ENCODE assay signal across 2 cellular contexts in the genomic region with DNA sequence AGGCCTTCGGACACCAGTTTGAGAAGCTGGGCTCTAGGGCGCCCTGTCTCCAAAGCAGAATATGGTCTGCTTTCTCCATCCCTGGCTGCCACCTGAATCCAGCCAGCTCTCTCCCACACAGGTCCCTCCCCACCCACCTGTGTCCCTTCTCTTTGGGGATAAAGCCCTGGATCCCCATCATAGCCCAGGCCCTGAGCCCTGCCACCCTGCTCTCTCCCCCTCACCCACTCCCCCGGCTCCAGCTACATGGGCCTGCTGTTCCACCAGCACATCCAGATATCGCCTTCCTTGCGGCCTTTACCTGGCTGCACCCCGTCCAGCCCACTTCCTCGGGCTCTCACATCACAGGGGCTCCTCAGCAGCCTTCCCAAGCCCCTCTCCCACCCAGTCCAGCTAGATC.
TF ChIP-seq lines count a peak whose summit lies in the region.

No MANE protein-coding gene starts in this region.

TF ChIP-seq in GM23338, 12 proteins besides CTCF, POLR2A, EP300 and RAD21 (continued from another document):
- TF ChIP-seq, protein P1, sequence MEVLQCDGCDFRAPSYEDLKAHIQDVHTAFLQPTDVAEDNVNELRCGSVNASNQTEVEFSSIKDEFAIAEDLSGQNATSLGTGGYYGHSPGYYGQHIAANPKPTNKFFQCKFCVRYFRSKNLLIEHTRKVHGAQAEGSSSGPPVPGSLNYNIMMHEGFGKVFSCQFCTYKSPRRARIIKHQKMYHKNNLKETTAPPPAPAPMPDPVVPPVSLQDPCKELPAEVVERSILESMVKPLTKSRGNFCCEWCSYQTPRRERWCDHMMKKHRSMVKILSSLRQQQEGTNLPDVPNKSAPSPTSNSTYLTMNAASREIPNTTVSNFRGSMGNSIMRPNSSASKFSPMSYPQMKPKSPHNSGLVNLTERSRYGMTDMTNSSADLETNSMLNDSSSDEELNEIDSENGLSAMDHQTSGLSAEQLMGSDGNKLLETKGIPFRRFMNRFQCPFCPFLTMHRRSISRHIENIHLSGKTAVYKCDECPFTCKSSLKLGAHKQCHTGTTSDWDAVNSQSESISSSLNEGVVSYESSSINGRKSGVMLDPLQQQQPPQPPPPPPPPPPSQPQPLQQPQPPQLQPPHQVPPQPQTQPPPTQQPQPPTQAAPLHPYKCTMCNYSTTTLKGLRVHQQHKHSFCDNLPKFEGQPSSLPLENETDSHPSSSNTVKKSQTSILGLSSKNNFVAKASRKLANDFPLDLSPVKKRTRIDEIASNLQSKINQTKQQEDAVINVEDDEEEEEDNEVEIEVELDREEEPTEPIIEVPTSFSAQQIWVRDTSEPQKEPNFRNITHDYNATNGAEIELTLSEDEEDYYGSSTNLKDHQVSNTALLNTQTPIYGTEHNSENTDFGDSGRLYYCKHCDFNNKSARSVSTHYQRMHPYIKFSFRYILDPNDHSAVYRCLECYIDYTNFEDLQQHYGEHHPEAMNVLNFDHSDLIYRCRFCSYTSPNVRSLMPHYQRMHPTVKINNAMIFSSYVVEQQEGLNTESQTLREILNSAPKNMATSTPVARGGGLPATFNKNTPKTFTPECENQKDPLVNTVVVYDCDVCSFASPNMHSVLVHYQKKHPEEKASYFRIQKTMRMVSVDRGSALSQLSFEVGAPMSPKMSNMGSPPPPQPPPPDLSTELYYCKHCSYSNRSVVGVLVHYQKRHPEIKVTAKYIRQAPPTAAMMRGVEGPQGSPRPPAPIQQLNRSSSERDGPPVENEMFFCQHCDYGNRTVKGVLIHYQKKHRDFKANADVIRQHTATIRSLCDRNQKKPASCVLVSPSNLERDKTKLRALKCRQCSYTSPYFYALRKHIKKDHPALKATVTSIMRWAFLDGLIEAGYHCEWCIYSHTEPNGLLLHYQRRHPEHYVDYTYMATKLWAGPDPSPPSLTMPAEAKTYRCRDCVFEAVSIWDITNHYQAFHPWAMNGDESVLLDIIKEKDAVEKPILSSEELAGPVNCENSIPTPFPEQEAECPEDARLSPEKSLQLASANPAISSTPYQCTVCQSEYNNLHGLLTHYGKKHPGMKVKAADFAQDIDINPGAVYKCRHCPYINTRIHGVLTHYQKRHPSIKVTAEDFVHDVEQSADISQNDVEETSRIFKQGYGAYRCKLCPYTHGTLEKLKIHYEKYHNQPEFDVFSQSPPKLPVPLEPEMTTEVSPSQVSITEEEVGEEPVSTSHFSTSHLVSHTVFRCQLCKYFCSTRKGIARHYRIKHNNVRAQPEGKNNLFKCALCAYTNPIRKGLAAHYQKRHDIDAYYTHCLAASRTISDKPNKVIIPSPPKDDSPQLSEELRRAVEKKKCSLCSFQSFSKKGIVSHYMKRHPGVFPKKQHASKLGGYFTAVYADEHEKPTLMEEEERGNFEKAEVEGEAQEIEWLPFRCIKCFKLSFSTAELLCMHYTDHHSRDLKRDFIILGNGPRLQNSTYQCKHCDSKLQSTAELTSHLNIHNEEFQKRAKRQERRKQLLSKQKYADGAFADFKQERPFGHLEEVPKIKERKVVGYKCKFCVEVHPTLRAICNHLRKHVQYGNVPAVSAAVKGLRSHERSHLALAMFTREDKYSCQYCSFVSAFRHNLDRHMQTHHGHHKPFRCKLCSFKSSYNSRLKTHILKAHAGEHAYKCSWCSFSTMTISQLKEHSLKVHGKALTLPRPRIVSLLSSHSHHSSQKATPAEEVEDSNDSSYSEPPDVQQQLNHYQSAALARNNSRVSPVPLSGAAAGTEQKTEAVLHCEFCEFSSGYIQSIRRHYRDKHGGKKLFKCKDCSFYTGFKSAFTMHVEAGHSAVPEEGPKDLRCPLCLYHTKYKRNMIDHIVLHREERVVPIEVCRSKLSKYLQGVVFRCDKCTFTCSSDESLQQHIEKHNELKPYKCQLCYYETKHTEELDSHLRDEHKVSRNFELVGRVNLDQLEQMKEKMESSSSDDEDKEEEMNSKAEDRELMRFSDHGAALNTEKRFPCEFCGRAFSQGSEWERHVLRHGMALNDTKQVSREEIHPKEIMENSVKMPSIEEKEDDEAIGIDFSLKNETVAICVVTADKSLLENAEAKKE (CRISPR knock-in tag; IDR thresholded peaks at IDR 0.05): no peak
- TF ChIP-seq EZH2 (IDR thresholded peaks at IDR 0.05; ENCODE audit: low read depth, unreplicated experiment) (no peak), NANOG (IDR thresholded peaks at IDR 0.05; ENCODE audit: borderline replicate concordance) (no peak), EZH2phosphoT487 (IDR thresholded peaks at IDR 0.05; ENCODE audit: unreplicated experiment) (no peak), JUNB (IDR thresholded peaks at IDR 0.05; ENCODE audit: unreplicated experiment) (no peak)
- TF ChIP-seq, protein P2, sequence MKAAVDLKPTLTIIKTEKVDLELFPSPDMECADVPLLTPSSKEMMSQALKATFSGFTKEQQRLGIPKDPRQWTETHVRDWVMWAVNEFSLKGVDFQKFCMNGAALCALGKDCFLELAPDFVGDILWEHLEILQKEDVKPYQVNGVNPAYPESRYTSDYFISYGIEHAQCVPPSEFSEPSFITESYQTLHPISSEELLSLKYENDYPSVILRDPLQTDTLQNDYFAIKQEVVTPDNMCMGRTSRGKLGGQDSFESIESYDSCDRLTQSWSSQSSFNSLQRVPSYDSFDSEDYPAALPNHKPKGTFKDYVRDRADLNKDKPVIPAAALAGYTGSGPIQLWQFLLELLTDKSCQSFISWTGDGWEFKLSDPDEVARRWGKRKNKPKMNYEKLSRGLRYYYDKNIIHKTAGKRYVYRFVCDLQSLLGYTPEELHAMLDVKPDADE (IDR thresholded peaks at IDR 0.05): no peak
- TF ChIP-seq, protein P3, sequence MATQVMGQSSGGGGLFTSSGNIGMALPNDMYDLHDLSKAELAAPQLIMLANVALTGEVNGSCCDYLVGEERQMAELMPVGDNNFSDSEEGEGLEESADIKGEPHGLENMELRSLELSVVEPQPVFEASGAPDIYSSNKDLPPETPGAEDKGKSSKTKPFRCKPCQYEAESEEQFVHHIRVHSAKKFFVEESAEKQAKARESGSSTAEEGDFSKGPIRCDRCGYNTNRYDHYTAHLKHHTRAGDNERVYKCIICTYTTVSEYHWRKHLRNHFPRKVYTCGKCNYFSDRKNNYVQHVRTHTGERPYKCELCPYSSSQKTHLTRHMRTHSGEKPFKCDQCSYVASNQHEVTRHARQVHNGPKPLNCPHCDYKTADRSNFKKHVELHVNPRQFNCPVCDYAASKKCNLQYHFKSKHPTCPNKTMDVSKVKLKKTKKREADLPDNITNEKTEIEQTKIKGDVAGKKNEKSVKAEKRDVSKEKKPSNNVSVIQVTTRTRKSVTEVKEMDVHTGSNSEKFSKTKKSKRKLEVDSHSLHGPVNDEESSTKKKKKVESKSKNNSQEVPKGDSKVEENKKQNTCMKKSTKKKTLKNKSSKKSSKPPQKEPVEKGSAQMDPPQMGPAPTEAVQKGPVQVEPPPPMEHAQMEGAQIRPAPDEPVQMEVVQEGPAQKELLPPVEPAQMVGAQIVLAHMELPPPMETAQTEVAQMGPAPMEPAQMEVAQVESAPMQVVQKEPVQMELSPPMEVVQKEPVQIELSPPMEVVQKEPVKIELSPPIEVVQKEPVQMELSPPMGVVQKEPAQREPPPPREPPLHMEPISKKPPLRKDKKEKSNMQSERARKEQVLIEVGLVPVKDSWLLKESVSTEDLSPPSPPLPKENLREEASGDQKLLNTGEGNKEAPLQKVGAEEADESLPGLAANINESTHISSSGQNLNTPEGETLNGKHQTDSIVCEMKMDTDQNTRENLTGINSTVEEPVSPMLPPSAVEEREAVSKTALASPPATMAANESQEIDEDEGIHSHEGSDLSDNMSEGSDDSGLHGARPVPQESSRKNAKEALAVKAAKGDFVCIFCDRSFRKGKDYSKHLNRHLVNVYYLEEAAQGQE (IDR thresholded peaks at IDR 0.05; ENCODE audit: unreplicated experiment): no peak

TF ChIP-seq in neural cell, 6 proteins besides CTCF, POLR2A, EP300 and RAD21 (continued from another document):
- TF ChIP-seq, protein P3 (IDR thresholded peaks at IDR 0.05; ENCODE audit: borderline replicate concordance): no peak
- TF ChIP-seq EZH2 (IDR thresholded peaks at IDR 0.05; ENCODE audit: borderline replicate concordance, insufficient read depth, low read length, poor library complexity, severe bottlenecking): no peak
- TF ChIP-seq MXI1 (conservative IDR thresholded peaks at IDR 0.05; ENCODE audit: poor library complexity, severe bottlenecking): no peak
- no peak for TF ChIP-seq POLR2AphosphoS5 (IDR thresholded peaks at IDR 0.05)
- no peak for TF ChIP-seq SMC3 (conservative IDR thresholded peaks at IDR 0.05; ENCODE audit: poor library complexity)
